8 cellular contexts compared by ENCODE assay signal in genomic region chr13:95834134-95834765, GRCh38.
DNase-seq lines count a peak whose midpoint lies in the region; ATAC-seq and TF ChIP-seq lines count a peak whose summit lies in the region.

No MANE protein-coding gene starts in this region.

- DNase-seq in DMS 273 (lab: John Stamatoyannopoulos, UW; ENCODE audit: unreplicated experiment): peak; percentile 70
- DNase-seq in HT-29 (ENCODE audit: low spot score): peak; percentile 91
- peak; percentile 27 for DNase-seq in Panc1 (ENCODE audit: low read depth, low spot score)
- peak; percentile 47 to 70 for DNase-seq in activated T-cell treated with anti-CD3 and anti-CD28 coated beads, Interleukin-2, amount 50 U/mL, for 72 hours
- DNase-seq in fibroblast of the aortic adventitia (ENCODE audit: low read depth): peak; percentile 74
- DNase-seq in superior temporal gyrus (ENCODE audit: extremely low spot score): peak; percentile 89

- H3K9me3 Mint-ChIP-seq in activated T-cell treated with anti-CD3 and anti-CD28 coated beads, Interleukin-2, amount 50 U/mL, for 72 hours: peaks cover 0 to 3% of the 10 kb centered on the region in 2 donors

- no peaks in the 10 kb centered on the region for H3K4me1 Mint-ChIP-seq in activated T-cell treated with anti-CD3 and anti-CD28 coated beads, Interleukin-2, amount 50 U/mL, for 72 hours (ENCODE audit: low read depth)

- no peaks in the 10 kb centered on the region for H3K4me1 ChIP-seq in Panc1 (ENCODE audit: control insufficient read depth, insufficient read depth, low read length)
- H3K4me1 ChIP-seq in neutrophil (ENCODE audit: control insufficient read depth in 1 of 2, insufficient read depth in 1 of 2, low read depth in 1 of 2, low read length in 1 of 2): no peaks in the 10 kb centered on the region

- POLR2A ChIA-PET in Panc1 (lab: Charles Lee): no interaction called here

- BruUV-seq in Panc1 (replicated peaks; lab: Mats Ljungman, UMichigan): no TSS peak

- ATAC-seq in GM21367 (IDR thresholded peaks at IDR 0.05; ENCODE audit: unreplicated experiment) (peak; percentile 86), Panc1 (peak; percentile 85)
- ATAC-seq in activated T-cell treated with anti-CD3 and anti-CD28 coated beads, Interleukin-2, amount 50 U/mL, for 72 hours (replicated peaks in 1 of 2): peak in 1 of 2 donors; percentile 50

- H3K27ac Mint-ChIP-seq in activated T-cell treated with anti-CD3 and anti-CD28 coated beads, Interleukin-2, amount 50 U/mL, for 72 hours: no peak overlapping the region

- CTCF ChIA-PET in Panc1 (lab: Charles Lee): interaction anchor here (0.7 to 1.4 kb wide), 2 partner anchors 210 to 261 kb away, joined by 3 to 10 read pairs; no protein-coding TSS in a partner anchor

- H3K27me3 Mint-ChIP-seq in activated T-cell treated with anti-CD3 and anti-CD28 coated beads, Interleukin-2, amount 50 U/mL, for 72 hours (ENCODE audit: low read depth): peaks cover 42% of the 10 kb centered on the region

- peaks cover 0 to 4% of the 10 kb centered on the region in 2 donors for H3K36me3 Mint-ChIP-seq in activated T-cell treated with anti-CD3 and anti-CD28 coated beads, Interleukin-2, amount 50 U/mL, for 72 hours (ENCODE audit: insufficient read depth in 2 of 2)

- H3K9me3 ChIP-seq in Panc1 (ENCODE audit: control insufficient read depth, insufficient read depth, low read depth, low read length) (no peaks in the 10 kb centered on the region), neutrophil (no peaks in the 10 kb centered on the region)

- in situ Hi-C loops in Panc1 (cut with HindIII; ENCODE audit: low pct_unique_long_range_greater_than_20kb, low sequenced_read_pairs): no loop called here

- H3K27me3 ChIP-seq in Panc1 (ENCODE audit: control insufficient read depth, insufficient read depth, low read length) (no peaks in the 10 kb centered on the region), neutrophil (no peaks in the 10 kb centered on the region)

- H3K4me3 ChIP-seq in Panc1 (ENCODE audit: low read depth in 2 of 2, low read length in 2 of 2): no peak overlapping the region
- no peak overlapping the region for H3K4me3 ChIP-seq in fibroblast of the aortic adventitia (ENCODE audit: low read depth, low read length)
- H3K4me3 ChIP-seq in neutrophil (ENCODE audit: low read depth in 1 of 2, low read length in 1 of 2): no peak overlapping the region

- TF ChIP-seq CTCF in Panc1 (IDR thresholded peaks at IDR 0.05) (peak; percentile 87), fibroblast of the aortic adventitia (IDR thresholded peaks at IDR 0.05; ENCODE audit: insufficient read depth, low read length) (peak; percentile 93), neutrophil (IDR thresholded peaks at IDR 0.05) (peak; percentile 95)

- H3K27ac ChIP-seq in Panc1 (ENCODE audit: low read length): no peak overlapping the region
- H3K27ac ChIP-seq in neutrophil: no peak overlapping the region

- H3K4me3 Mint-ChIP-seq in activated T-cell treated with anti-CD3 and anti-CD28 coated beads, Interleukin-2, amount 50 U/mL, for 72 hours: no peak overlapping the region

- intact Hi-C loops in Panc1 (cut with micrococcal nuclease; ENCODE audit: unreplicated experiment): loop anchor here (5.0 to 10.0 kb wide), 3 partner anchors 159 to 299 kb away; partner anchors contain the start of gene DNAJC3

- H3K36me3 ChIP-seq in Panc1 (ENCODE audit: control insufficient read depth, insufficient read depth, low read length): no peaks in the 10 kb centered on the region
- no peaks in the 10 kb centered on the region for H3K36me3 ChIP-seq in neutrophil

Comparison
In these comparisons a context has a peak if more than half of its experiments do, and no peak if none do; other contexts are left out.
1. DNase-seq: peak in every context shown above with its lines; median percentile 91 in HT-29; 89 in superior temporal gyrus; 74 in fibroblast of the aortic adventitia; 70 in DMS 273; 58 in activated T-cell treated with anti-CD3 and anti-CD28 coated beads, Interleukin-2, amount 50 U/mL, for 72 hours; 27 in Panc1.